ENCODE assay signal across 10 cellular contexts in the genomic region with DNA sequence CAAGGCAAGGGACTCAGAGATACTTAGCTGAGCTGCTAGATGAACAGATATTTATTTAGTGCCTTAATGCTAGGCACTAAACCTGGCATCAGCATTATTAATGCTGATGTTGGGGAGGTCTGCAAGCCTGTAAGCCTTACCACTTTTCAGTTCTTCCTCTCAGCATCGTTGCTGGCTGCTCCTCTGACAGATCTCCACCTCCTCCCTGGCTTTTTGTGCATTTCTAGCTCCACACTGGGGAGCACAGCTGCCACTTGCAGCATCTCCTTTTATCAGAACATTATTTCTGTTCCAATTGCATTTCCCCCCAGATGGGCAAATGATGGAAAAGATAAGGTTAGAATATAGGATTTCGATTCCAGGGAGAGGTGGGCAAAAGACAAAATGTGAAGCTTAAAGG. TPM values are rescaled to one million over a fixed set of nuclear protein-coding genes. Genes with fewer than 3 reads are reported as not detected.
"Had no signal": no experiment of that assay in that cellular context is flagged by ENCODE, and none has a peak within 500 bp of the region (broad histone marks: within the 10 kb centered on the region; RNA-seq: fewer than 3 reads in every experiment).

No MANE protein-coding gene starts in this region.

- FAIRE-seq: HTR-8/SVneo had no signal

- H3K4me3 Mint-ChIP-seq: HFFc6, IgD-negative memory B cell had no signal

- ATAC-seq: HCT116 had no signal

- H3K36me3 Mint-ChIP-seq: IgD-negative memory B cell had no signal

- H3K27ac ChIP-seq: GM23248 had no signal

- H3K9me3 ChIP-seq: HAP-1 had no signal

- H3K9ac ChIP-seq: GM23248 had no signal

- DNase-seq: GM23248, GOT3, H7, HFFc6, KBM-7 had no signal

- H3K9me3 Mint-ChIP-seq: IgD-negative memory B cell had no signal

- H3K4me3 ChIP-seq: GM23248, HAP-1 had no signal

- H3K36me3 ChIP-seq: HAP-1 had no signal

- H3K27ac Mint-ChIP-seq: HFFc6 had no signal

- H3K4me1 ChIP-seq: HAP-1 had no signal

- H2AFZ ChIP-seq: GM23248 had no signal

RNA-seq across cellular contexts. Expression of a gene that starts 34.8 kb away (rescaled TPM):
- total RNA-seq: GM23248, HFFc6, HT-29 had no signal
- polyA plus RNA-seq: GM23248 had no signal
